ENCODE assay signal across 8 cellular contexts in genomic region chr9:127979333-127980055, GRCh38. TPM values are rescaled to one million over a fixed set of nuclear protein-coding genes. Genes with fewer than 3 reads are reported as not detected.
DNase-seq lines count a peak whose midpoint lies in the region; ATAC-seq and TF ChIP-seq lines count a peak whose summit lies in the region.

No MANE protein-coding gene starts in this region.

- POLR2A ChIA-PET in RWPE1 (lab: Yijun Ruan, JAX; ENCODE audit: low non-redundant PET) = interaction anchor here (1.0 to 2.6 kb wide), 2 partner anchors 8 to 48 kb away, joined by 5 to 9 read pairs; no protein-coding TSS in a partner anchor

- H3K27ac ChIP-seq in RWPE1 (peak overlapping the region; percentile 100), right lobe of liver (peak overlapping the region; percentile 56 to 80 (median 56)), substantia nigra (ENCODE audit: low read depth, low read length, poor library complexity, severe bottlenecking) (peak overlapping the region; percentile 99)

- no peaks in the 10 kb centered on the region for H3K9me3 ChIP-seq in right lobe of liver

- TF ChIP-seq CTCF in RWPE1 (conservative IDR thresholded peaks at IDR 0.05; ENCODE audit: low read depth) (no peak), right lobe of liver (IDR thresholded peaks at IDR 0.05) (no peak)

- H3K27me3 ChIP-seq in right lobe of liver = no peaks in the 10 kb centered on the region

- ATAC-seq in GM21529 (IDR thresholded peaks at IDR 0.05; ENCODE audit: unreplicated experiment) (peak; percentile 35), right lobe of liver (peak; percentile 17 to 45 (median 24)), HG03439 (IDR thresholded peaks at IDR 0.05; ENCODE audit: unreplicated experiment) (no peak), HG03045 (IDR thresholded peaks at IDR 0.05; ENCODE audit: unreplicated experiment) (no peak)

- peak overlapping the region; percentile 86 to 100 (median 86) for H3K4me3 ChIP-seq in right lobe of liver

- H3K36me3 ChIP-seq in right lobe of liver = no peaks in the 10 kb centered on the region

- H3K4me1 ChIP-seq in right lobe of liver = peaks cover 0 to 53% (median 15%) of the 10 kb centered on the region in 4 donors

- DNase-seq in DMS53 (lab: John Stamatoyannopoulos, UW) (peak; percentile 88), RWPE1 (ENCODE audit: low spot score) (no peak), dedifferentiated amniotic fluid mesenchymal stem cell (ENCODE audit: extremely low spot score) (peak; percentile 34), right lobe of liver (peak in 2 of 3 donors; percentile 57 to 76), substantia nigra (lab: John Stamatoyannopoulos, UW) (peak in 46 of 49 donors; percentile 53 to 95 (median 80))

- CTCF ChIA-PET in RWPE1 (lab: Yijun Ruan, JAX) = interaction anchor here (0.5 to 2.1 kb wide), 10 partner anchors 12 to 1768 kb away, joined by 3 to 9 read pairs (median 4); partner anchors contain the start of gene TOR2A

- TF ChIP-seq POLR2A in right lobe of liver (IDR thresholded peaks at IDR 0.05) = no peak

- WGBS in right lobe of liver (ENCODE audit: insufficient coverage, low coverage, low lambda C conversion rate, missing lambda C conversion rate) = 0% methylated on average over 6 of the region's 24 CpGs

- intact Hi-C loops in right lobe of liver (cut with DNase I) = loop anchor here in 1 of 2 donors (10.0 kb wide), 1 partner anchor 125 kb away; no protein-coding TSS in a partner anchor

RNA-seq across cellular contexts. Expression of gene EEIG1, which starts 1.3 kb away (rescaled TPM):
- 10 to 100 TPM in 5 of 6 experiments, 1 to 10 TPM in 1; 9.7 to 54.1 (median 23.6) TPM for total RNA-seq in right lobe of liver

RNA-seq across cellular contexts. Expression of gene DPM2, which starts 41.8 kb away (rescaled TPM):
- 10 to 100 TPM; 10.6 to 19.1 (median 13.9) TPM for total RNA-seq in right lobe of liver

RNA-seq across cellular contexts. Expression of gene PIP5KL1, which starts 48.9 kb away (rescaled TPM):
- under 1 TPM in 3 of 6 experiments, not detected in 3; 0.58 to 0.81 (median 0.70) TPM for total RNA-seq in right lobe of liver

Comparison
In these comparisons a context has a peak if more than half of its experiments do, and no peak if none do; other contexts are left out.
1. ATAC-seq: peak in GM21529 (single experiment) and right lobe of liver (4 of 4); none in HG03439 (single experiment) and HG03045 (single experiment).
2. Peak in every context shown above with its lines, with median percentiles within 50 percentile points of each other: H3K27ac ChIP-seq.